7 cellular contexts compared by ENCODE assay signal in genomic region chr2:232315049-232315922, GRCh38.
A peak's percentile ranks its signal among the peaks of the same experiment; 100 is the strongest.
DNase-seq lines count a peak whose midpoint lies in the region; ATAC-seq lines count a peak whose summit lies in the region.

No MANE protein-coding gene starts in this region.

- no peaks in the 10 kb centered on the region for H3K4me1 ChIP-seq in muscle layer of duodenum (ENCODE audit: control insufficient read depth in 1 of 2, insufficient read depth in 2 of 2, low read length in 2 of 2)

- no peaks in the 10 kb centered on the region for H3K27me3 ChIP-seq in muscle layer of duodenum (ENCODE audit: low read depth, low read length)

- peak; percentile 87 for ATAC-seq in GM19351 (IDR thresholded peaks at IDR 0.05; ENCODE audit: unreplicated experiment)
- ATAC-seq in HG03457 (IDR thresholded peaks at IDR 0.05; ENCODE audit: unreplicated experiment): peak; percentile 80

- H3K9me3 ChIP-seq in muscle layer of duodenum (ENCODE audit: control insufficient read depth in 1 of 2, low read length in 2 of 2): peaks cover 4 to 18% of the 10 kb centered on the region in 2 donors

- no peaks in the 10 kb centered on the region for H3K36me3 ChIP-seq in muscle layer of duodenum (ENCODE audit: control insufficient read depth in 1 of 2, insufficient read depth in 2 of 2, low read length in 2 of 2)

- DNase-seq in activated CD4-positive, CD25-positive, alpha-beta regulatory T cell (lab: John Stamatoyannopoulos, UW): peak; percentile 20 to 64 (median 46)
- DNase-seq in stimulated activated naive CD4-positive, alpha-beta T cell (lab: John Stamatoyannopoulos, UW): peak; percentile 34 to 75 (median 54)
- DNase-seq in NCI-H526 (lab: John Stamatoyannopoulos, UW): no peak

- H3K4me3 ChIP-seq in muscle layer of duodenum (ENCODE audit: low read depth in 1 of 2, low read length in 2 of 2): no peak overlapping the region

- H3K27ac ChIP-seq in cingulate gyrus (ENCODE audit: low read depth, low read length): peak overlapping the region; percentile 62
- peak overlapping the region; percentile 49 for H3K27ac ChIP-seq in muscle layer of duodenum (ENCODE audit: low read length)

Comparison
In these comparisons a context has a peak if more than half of its experiments do, and no peak if none do; other contexts are left out.
1. DNase-seq: peak in activated CD4-positive, CD25-positive, alpha-beta regulatory T cell (4 of 4) and stimulated activated naive CD4-positive, alpha-beta T cell (6 of 6); none in NCI-H526 (0 of 2).